16 cellular contexts compared by ENCODE assay signal in genomic region chr18:40877096-40877495, GRCh38.
DNase-seq lines count a peak whose midpoint lies in the region; FAIRE-seq and TF ChIP-seq lines count a peak whose summit lies in the region.
"Had no signal": no experiment of that assay in that cellular context is flagged by ENCODE, and none has a peak within 500 bp of the region (broad histone marks: within the 10 kb centered on the region; RNA-seq: fewer than 3 reads in every experiment).

No MANE protein-coding gene starts in this region.

- H3K36me3 ChIP-seq in brain microvascular endothelial cell (replicated peaks) (no peaks in the 10 kb centered on the region), MG63 (no peaks in the 10 kb centered on the region)
- H3K36me3 ChIP-seq: vagina had no signal

- peak; percentile 4 for DNase-seq in ACHN
- peak; percentile 2 for DNase-seq in HTR-8/SVneo (ENCODE audit: insufficient read length, low spot score)
- DNase-seq in brain microvascular endothelial cell = peak; percentile 88
- peak; percentile 73 for DNase-seq in glomerular visceral epithelial cell (ENCODE audit: extremely low spot score)
- DNase-seq in MG63 = no peak
- DNase-seq in NCI-H2227 treated with DMSO at 0.1 percent for 48 hours (lab: John Stamatoyannopoulos, UW) = no peak
- DNase-seq in activated naive CD4-positive, alpha-beta T cell treated with anti-CD3 and anti-CD28 coated beads for 36 hours = no peak
- DNase-seq in activated CD4-positive, alpha-beta T cell treated with anti-CD3 and anti-CD28 coated beads for 4 hours = no peak
- DNase-seq: KG1, kidney, NCI-H1436, NCI-H510A treated with DMSO at 0.1 percent for 48 hours had no signal

- H3K27me3 Mint-ChIP-seq in activated naive CD4-positive, alpha-beta T cell treated with anti-CD3 and anti-CD28 coated beads for 36 hours (ENCODE audit: low read depth) = no peaks in the 10 kb centered on the region
- H3K27me3 Mint-ChIP-seq: stimulated activated naive CD8-positive, alpha-beta T cell treated with anti-CD3 and anti-CD28 coated beads, Interleukin-15, Interleukin-2, amounts not matched to agents 100 ng/mL and 50 ng/mL, for 24 hours had no signal

- no peaks in the 10 kb centered on the region for H3K36me3 Mint-ChIP-seq in activated naive CD4-positive, alpha-beta T cell treated with anti-CD3 and anti-CD28 coated beads for 36 hours (ENCODE audit: low read depth)

- H3K9me3 ChIP-seq in MG63 = no peaks in the 10 kb centered on the region
- H3K9me3 ChIP-seq: vagina had no signal

- no peak overlapping the region for H3K4me3 Mint-ChIP-seq in activated naive CD4-positive, alpha-beta T cell treated with anti-CD3 and anti-CD28 coated beads for 36 hours
- H3K4me3 Mint-ChIP-seq: GM23338; stimulated activated naive CD8-positive, alpha-beta T cell treated with anti-CD3 and anti-CD28 coated beads, Interleukin-15, Interleukin-2, amounts not matched to agents 100 ng/mL and 50 ng/mL, for 24 hours; T-helper 1 cell treated with Interleukin-12 subunit alpha and Interleukin-12 subunit beta and Interleukin-4 antibody, amounts not matched to agents 30 μg/mL and 1 μg/mL, for 36 hours had no signal

- H3K27me3 ChIP-seq in brain microvascular endothelial cell (replicated peaks) (no peaks in the 10 kb centered on the region), MG63 (no peaks in the 10 kb centered on the region)
- H3K27me3 ChIP-seq: vagina had no signal

- peaks cover 2% of the 10 kb centered on the region for H3K9me3 Mint-ChIP-seq in activated naive CD4-positive, alpha-beta T cell treated with anti-CD3 and anti-CD28 coated beads for 36 hours
- H3K9me3 Mint-ChIP-seq: stimulated activated naive CD8-positive, alpha-beta T cell treated with anti-CD3 and anti-CD28 coated beads, Interleukin-15, Interleukin-2, amounts not matched to agents 100 ng/mL and 50 ng/mL, for 24 hours had no signal

- CTCF ChIA-PET in activated naive CD4-positive, alpha-beta T cell treated with anti-CD3 and anti-CD28 coated beads for 36 hours (lab: Charles Lee) = no interaction called here

- no peaks in the 10 kb centered on the region for H3K4me1 Mint-ChIP-seq in activated naive CD4-positive, alpha-beta T cell treated with anti-CD3 and anti-CD28 coated beads for 36 hours (ENCODE audit: low read depth)

- intact Hi-C loops in activated naive CD4-positive, alpha-beta T cell treated with anti-CD3 and anti-CD28 coated beads for 36 hours (cut with micrococcal nuclease) = no loop called here

- no peak overlapping the region for H3K27ac Mint-ChIP-seq in activated naive CD4-positive, alpha-beta T cell treated with anti-CD3 and anti-CD28 coated beads for 36 hours
- H3K27ac Mint-ChIP-seq: GM23338; stimulated activated naive CD8-positive, alpha-beta T cell treated with anti-CD3 and anti-CD28 coated beads, Interleukin-15, Interleukin-2, amounts not matched to agents 100 ng/mL and 50 ng/mL, for 24 hours; T-helper 1 cell treated with Interleukin-12 subunit alpha and Interleukin-12 subunit beta and Interleukin-4 antibody, amounts not matched to agents 30 μg/mL and 1 μg/mL, for 36 hours had no signal

- peak overlapping the region; percentile 92 for H3K27ac ChIP-seq in brain microvascular endothelial cell
- H3K27ac ChIP-seq: vagina had no signal

- in situ Hi-C loops in ACHN (cut with HindIII; ENCODE audit: low pct_ligation_motif_present, low pct_unique_long_range_greater_than_20kb, low sequenced_read_pairs) = no loop called here
- in situ Hi-C loops in brain microvascular endothelial cell (cut with HindIII; ENCODE audit: low pct_ligation_motif_present, low sequenced_read_pairs) = no loop called here

- TF ChIP-seq CTCF in brain microvascular endothelial cell (IDR thresholded peaks at IDR 0.05; ENCODE audit: low read depth, low read length, missing control alignments) = no peak

- no peak for FAIRE-seq in HTR-8/SVneo (lab: Jason Lieb, UNC)
- FAIRE-seq: kidney had no signal

- H3K4me3 ChIP-seq in brain microvascular endothelial cell (ENCODE audit: low read depth, low read length) (no peak overlapping the region), MG63 (no peak overlapping the region)
- H3K4me3 ChIP-seq: GM23338, vagina had no signal

Comparison
In these comparisons a context has a peak if more than half of its experiments do, and no peak if none do; other contexts are left out.
1. DNase-seq: peak in ACHN (single experiment), HTR-8/SVneo (single experiment), brain microvascular endothelial cell (single experiment) and glomerular visceral epithelial cell (single experiment); none in MG63 (single experiment), NCI-H2227 treated with DMSO at 0.1 percent for 48 hours (single experiment), activated naive CD4-positive, alpha-beta T cell treated with anti-CD3 and anti-CD28 coated beads for 36 hours (single experiment) and activated CD4-positive, alpha-beta T cell treated with anti-CD3 and anti-CD28 coated beads for 4 hours (0 of 2).